In genomic region chr6:25832670-25833069, GRCh38 we compare ENCODE assay signal across 1 cellular context.
A peak's percentile ranks its signal among the peaks of the same experiment; 100 is the strongest.
TF ChIP-seq lines count a peak whose summit lies in the region.

No MANE protein-coding gene starts in this region.

TF ChIP-seq in HepG2, 621 proteins besides CTCF, POLR2A, EP300 and RAD21 (continued from another document):
- TF ChIP-seq ZBTB40 (IDR thresholded peaks at IDR 0.05) (no peak), ZBTB40 (CRISPR knock-in tag; IDR thresholded peaks at IDR 0.05) (no peak), SMAD9 (CRISPR knock-in tag; IDR thresholded peaks at IDR 0.05) (no peak), SP5 (CRISPR knock-in tag; IDR thresholded peaks at IDR 0.05; ENCODE audit: borderline replicate concordance, low read depth) (no peak), SIX4 (CRISPR knock-in tag; IDR thresholded peaks at IDR 0.05) (no peak), RXRA (CRISPR knock-in tag; IDR thresholded peaks at IDR 0.05) (no peak), JUND (CRISPR knock-in tag; IDR thresholded peaks at IDR 0.05) (no peak), TBL1XR1 (IDR thresholded peaks at IDR 0.05; ENCODE audit: borderline replicate concordance, low read length, partially characterized antibody) (no peak), DNMT3B (CRISPR knock-in tag; conservative IDR thresholded peaks at IDR 0.05) (no peak), POGZ (CRISPR knock-in tag; IDR thresholded peaks at IDR 0.05) (0 out of 2 replicates have a peak, but pooled peaks have one; percentile 9), TOE1 (CRISPR knock-in tag; IDR thresholded peaks at IDR 0.05) (no peak), SIX1 (CRISPR knock-in tag; IDR thresholded peaks at IDR 0.05; ENCODE audit: borderline replicate concordance) (no peak), ZNF280D (CRISPR knock-in tag; IDR thresholded peaks at IDR 0.05) (no peak)
- TF ChIP-seq, protein P1, sequence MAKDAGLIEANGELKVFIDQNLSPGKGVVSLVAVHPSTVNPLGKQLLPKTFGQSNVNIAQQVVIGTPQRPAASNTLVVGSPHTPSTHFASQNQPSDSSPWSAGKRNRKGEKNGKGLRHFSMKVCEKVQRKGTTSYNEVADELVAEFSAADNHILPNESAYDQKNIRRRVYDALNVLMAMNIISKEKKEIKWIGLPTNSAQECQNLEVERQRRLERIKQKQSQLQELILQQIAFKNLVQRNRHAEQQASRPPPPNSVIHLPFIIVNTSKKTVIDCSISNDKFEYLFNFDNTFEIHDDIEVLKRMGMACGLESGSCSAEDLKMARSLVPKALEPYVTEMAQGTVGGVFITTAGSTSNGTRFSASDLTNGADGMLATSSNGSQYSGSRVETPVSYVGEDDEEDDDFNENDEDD (CRISPR knock-in tag; IDR thresholded peaks at IDR 0.05; ENCODE audit: borderline replicate concordance): no peak
- TF ChIP-seq, protein P2, sequence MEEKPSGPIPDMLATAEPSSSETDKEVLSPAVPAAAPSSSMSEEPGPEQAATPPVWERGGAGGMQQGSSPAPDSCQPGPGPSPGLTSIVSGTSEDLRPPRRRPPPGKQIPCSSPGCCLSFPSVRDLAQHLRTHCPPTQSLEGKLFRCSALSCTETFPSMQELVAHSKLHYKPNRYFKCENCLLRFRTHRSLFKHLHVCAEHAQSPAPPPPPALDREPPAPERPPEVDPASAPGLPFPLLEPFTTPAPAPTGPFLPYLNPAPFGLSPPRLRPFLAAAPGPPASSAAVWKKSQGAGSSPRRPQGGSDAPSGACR (CRISPR knock-in tag; IDR thresholded peaks at IDR 0.05): no peak
- TF ChIP-seq, protein P3, sequence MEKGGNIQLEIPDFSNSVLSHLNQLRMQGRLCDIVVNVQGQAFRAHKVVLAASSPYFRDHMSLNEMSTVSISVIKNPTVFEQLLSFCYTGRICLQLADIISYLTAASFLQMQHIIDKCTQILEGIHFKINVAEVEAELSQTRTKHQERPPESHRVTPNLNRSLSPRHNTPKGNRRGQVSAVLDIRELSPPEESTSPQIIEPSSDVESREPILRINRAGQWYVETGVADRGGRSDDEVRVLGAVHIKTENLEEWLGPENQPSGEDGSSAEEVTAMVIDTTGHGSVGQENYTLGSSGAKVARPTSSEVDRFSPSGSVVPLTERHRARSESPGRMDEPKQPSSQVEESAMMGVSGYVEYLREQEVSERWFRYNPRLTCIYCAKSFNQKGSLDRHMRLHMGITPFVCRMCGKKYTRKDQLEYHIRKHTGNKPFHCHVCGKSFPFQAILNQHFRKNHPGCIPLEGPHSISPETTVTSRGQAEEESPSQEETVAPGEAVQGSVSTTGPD (CRISPR knock-in tag; IDR thresholded peaks at IDR 0.05): no peak
- TF ChIP-seq, protein P4, sequence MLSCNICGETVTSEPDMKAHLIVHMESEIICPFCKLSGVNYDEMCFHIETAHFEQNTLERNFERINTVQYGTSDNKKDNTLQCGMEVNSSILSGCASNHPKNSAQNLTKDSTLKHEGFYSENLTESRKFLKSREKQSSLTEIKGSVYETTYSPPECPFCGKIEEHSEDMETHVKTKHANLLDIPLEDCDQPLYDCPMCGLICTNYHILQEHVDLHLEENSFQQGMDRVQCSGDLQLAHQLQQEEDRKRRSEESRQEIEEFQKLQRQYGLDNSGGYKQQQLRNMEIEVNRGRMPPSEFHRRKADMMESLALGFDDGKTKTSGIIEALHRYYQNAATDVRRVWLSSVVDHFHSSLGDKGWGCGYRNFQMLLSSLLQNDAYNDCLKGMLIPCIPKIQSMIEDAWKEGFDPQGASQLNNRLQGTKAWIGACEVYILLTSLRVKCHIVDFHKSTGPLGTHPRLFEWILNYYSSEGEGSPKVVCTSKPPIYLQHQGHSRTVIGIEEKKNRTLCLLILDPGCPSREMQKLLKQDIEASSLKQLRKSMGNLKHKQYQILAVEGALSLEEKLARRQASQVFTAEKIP (CRISPR knock-in tag; IDR thresholded peaks at IDR 0.05; ENCODE audit: borderline replicate concordance): no peak
- TF ChIP-seq, protein P5, sequence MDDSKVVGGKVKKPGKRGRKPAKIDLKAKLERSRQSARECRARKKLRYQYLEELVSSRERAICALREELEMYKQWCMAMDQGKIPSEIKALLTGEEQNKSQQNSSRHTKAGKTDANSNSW (CRISPR knock-in tag; IDR thresholded peaks at IDR 0.05; ENCODE audit: borderline replicate concordance): no peak
- TF ChIP-seq, protein P6, sequence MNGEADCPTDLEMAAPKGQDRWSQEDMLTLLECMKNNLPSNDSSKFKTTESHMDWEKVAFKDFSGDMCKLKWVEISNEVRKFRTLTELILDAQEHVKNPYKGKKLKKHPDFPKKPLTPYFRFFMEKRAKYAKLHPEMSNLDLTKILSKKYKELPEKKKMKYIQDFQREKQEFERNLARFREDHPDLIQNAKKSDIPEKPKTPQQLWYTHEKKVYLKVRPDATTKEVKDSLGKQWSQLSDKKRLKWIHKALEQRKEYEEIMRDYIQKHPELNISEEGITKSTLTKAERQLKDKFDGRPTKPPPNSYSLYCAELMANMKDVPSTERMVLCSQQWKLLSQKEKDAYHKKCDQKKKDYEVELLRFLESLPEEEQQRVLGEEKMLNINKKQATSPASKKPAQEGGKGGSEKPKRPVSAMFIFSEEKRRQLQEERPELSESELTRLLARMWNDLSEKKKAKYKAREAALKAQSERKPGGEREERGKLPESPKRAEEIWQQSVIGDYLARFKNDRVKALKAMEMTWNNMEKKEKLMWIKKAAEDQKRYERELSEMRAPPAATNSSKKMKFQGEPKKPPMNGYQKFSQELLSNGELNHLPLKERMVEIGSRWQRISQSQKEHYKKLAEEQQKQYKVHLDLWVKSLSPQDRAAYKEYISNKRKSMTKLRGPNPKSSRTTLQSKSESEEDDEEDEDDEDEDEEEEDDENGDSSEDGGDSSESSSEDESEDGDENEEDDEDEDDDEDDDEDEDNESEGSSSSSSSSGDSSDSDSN (CRISPR knock-in tag; IDR thresholded peaks at IDR 0.05): 0 out of 2 replicates have a peak, but pooled peaks have one; percentile 28
